ENCODE assay signal across 1 cellular context in genomic region chr2:70982971-70983370, GRCh38.
TF ChIP-seq lines count a peak whose summit lies in the region.

No MANE protein-coding gene starts in this region.

TF ChIP-seq in HepG2, 621 proteins besides CTCF, POLR2A, EP300 and RAD21:
- TF ChIP-seq SUZ12 (IDR thresholded peaks at IDR 0.05; ENCODE audit: low read depth, low read length), result no peak
- no peak for TF ChIP-seq PCBP1 (IDR thresholded peaks at IDR 0.05; ENCODE audit: borderline replicate concordance, low read depth, low read length)
- TF ChIP-seq KDM5A (IDR thresholded peaks at IDR 0.05; ENCODE audit: borderline replicate concordance, low read length), result no peak
- no peak for TF ChIP-seq GPN1 (CRISPR knock-in tag; IDR thresholded peaks at IDR 0.05; ENCODE audit: borderline replicate concordance)
- TF ChIP-seq FOXP4 (CRISPR knock-in tag; IDR thresholded peaks at IDR 0.05), result no peak
- no peak for TF ChIP-seq ZNF431 (CRISPR knock-in tag; IDR thresholded peaks at IDR 0.05; ENCODE audit: borderline replicate concordance, low read depth)
- no peak for TF ChIP-seq ZNF572 (CRISPR knock-in tag; IDR thresholded peaks at IDR 0.05)
- no peak for TF ChIP-seq ZNF567 (CRISPR knock-in tag; IDR thresholded peaks at IDR 0.05; ENCODE audit: borderline replicate concordance)
- TF ChIP-seq ZNF770 (CRISPR knock-in tag; IDR thresholded peaks at IDR 0.05), result no peak
- no peak for TF ChIP-seq ZNF263 (CRISPR knock-in tag; IDR thresholded peaks at IDR 0.05)
- TF ChIP-seq JUN (CRISPR knock-in tag; IDR thresholded peaks at IDR 0.05), result no peak
- TF ChIP-seq HOXA9 (CRISPR knock-in tag; IDR thresholded peaks at IDR 0.05; ENCODE audit: borderline replicate concordance), result no peak
- TF ChIP-seq ZFP36L2 (CRISPR knock-in tag; IDR thresholded peaks at IDR 0.05), result no peak
- no peak for TF ChIP-seq SIN3A (IDR thresholded peaks at IDR 0.05; ENCODE audit: borderline replicate concordance, low read depth, low read length)
- TF ChIP-seq TGIF2 (CRISPR knock-in tag; IDR thresholded peaks at IDR 0.05), result no peak
- no peak for TF ChIP-seq SCMH1 (CRISPR knock-in tag; IDR thresholded peaks at IDR 0.05; ENCODE audit: borderline replicate concordance)
- TF ChIP-seq NR0B2 (CRISPR knock-in tag; IDR thresholded peaks at IDR 0.05), result no peak
- TF ChIP-seq ZNF777 (CRISPR knock-in tag; IDR thresholded peaks at IDR 0.05), result no peak
- no peak for TF ChIP-seq ZNF280B (CRISPR knock-in tag; IDR thresholded peaks at IDR 0.05; ENCODE audit: borderline replicate concordance)
